ENCODE assay signal across 24 cellular contexts in genomic region chr2:182248898-182249297, GRCh38.
"Had no signal": no experiment of that assay in that cellular context is flagged by ENCODE, and none has a peak within 500 bp of the region (broad histone marks: within the 10 kb centered on the region; RNA-seq: fewer than 3 reads in every experiment).

No MANE protein-coding gene starts in this region.

- H3K36me3 ChIP-seq: lower lobe of right lung, spleen, uterus had no signal

- H3K4me3 ChIP-seq: lower lobe of right lung, mucosa of descending colon, spleen, uterus had no signal

- H3K9me3 ChIP-seq: lower lobe of right lung, mucosa of descending colon, spleen, uterus had no signal

- H3K27ac ChIP-seq: lower lobe of right lung, spleen, uterus, VCaP had no signal

- FAIRE-seq: colon, frontal cortex, kidney, TTC549 had no signal

- ATAC-seq: activated CD4-positive, CD25-positive, alpha-beta regulatory T cell treated with anti-CD3 and anti-CD28 coated beads, Interleukin-2, amount 50 U/mL, for 24 hours; lower lobe of right lung; mucosa of descending colon; natural killer cell treated with Interleukin-12 subunit alpha and Interleukin-12 subunit beta and Interleukin-15 and Interleukin-18, amount 100 ng/mL, for 72 hours had no signal

- H3K27me3 ChIP-seq: spleen, uterus had no signal

- DNase-seq: activated CD4-positive, alpha-beta T cell treated with anti-CD3 and anti-CD28 coated beads for 48 hours; activated CD4-positive, alpha-beta T cell treated with anti-CD3 and anti-CD28 coated beads, Interleukin-2, amount 50 U/mL, for 48 hours; activated CD8-positive, alpha-beta memory T cell treated with anti-CD3 and anti-CD28 coated beads for 24 hours; activated effector memory CD4-positive, alpha-beta T cell treated with Interleukin-2 at 50 U/mL for 16 hours; activated naive CD4-positive, alpha-beta T cell treated with Interleukin-2 at 50 U/mL for 16 hours; anterior cingulate cortex; effector CD8-positive, alpha-beta T cell; hypothalamus; immature natural killer cell; kidney; lower lobe of right lung; mucosa of descending colon; posterior cingulate gyrus; spleen; stimulated activated naive CD4-positive, alpha-beta T cell treated with Interleukin-2 at 50 U/mL for 16 hours; SW 1271; T-helper 9 cell; uterus had no signal

- H3K4me1 ChIP-seq: lower lobe of right lung, spleen, uterus had no signal
